22 cellular contexts compared by ENCODE assay signal in the genomic region with DNA sequence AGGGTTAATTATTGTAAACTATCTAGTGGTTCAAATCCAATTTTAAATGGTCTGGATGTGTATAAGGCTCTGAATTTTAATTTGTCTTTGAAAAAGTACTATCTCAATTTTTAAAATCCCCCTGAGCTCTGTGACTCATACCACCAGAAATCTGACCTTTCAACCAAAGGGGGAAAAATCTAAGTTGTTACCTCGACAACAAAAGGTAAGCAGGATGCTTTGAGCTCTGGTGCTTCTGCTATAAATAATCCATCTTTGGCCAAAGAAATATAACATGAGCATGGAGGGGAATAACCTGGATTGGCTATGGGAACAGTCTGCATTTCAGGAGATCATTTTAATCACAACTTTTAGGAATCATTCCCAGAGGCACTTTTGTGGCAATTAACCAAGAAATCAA.
DNase-seq lines count a peak whose midpoint lies in the region; ATAC-seq, FAIRE-seq and TF ChIP-seq lines count a peak whose summit lies in the region.
"Had no signal": no experiment of that assay in that cellular context is flagged by ENCODE, and none has a peak within 500 bp of the region (broad histone marks: within the 10 kb centered on the region; RNA-seq: fewer than 3 reads in every experiment).

No MANE protein-coding gene starts in this region.

- H3K27ac ChIP-seq in A549, result peak overlapping the region; percentile 92 to 98
- peak overlapping the region; percentile 57 for H3K27ac ChIP-seq in foreskin keratinocyte
- H3K27ac ChIP-seq: gastroesophageal sphincter, neutrophil, WERI-Rb-1 had no signal

- H3K4me1 ChIP-seq in A549 (peaks cover 45% of the 10 kb centered on the region), foreskin keratinocyte (no peaks in the 10 kb centered on the region), BE2C (no peaks in the 10 kb centered on the region)
- H3K4me1 ChIP-seq: gastroesophageal sphincter had no signal

- CTCF ChIA-PET in A549 (lab: Yijun Ruan, JAX), result interaction anchor here (1.2 to 2.0 kb wide), 7 partner anchors 34 to 651 kb away, joined by 3 to 10 read pairs (median 4); no protein-coding TSS in a partner anchor

- H3K27me3 ChIP-seq in foreskin keratinocyte, result peaks cover 4% of the 10 kb centered on the region
- H3K27me3 ChIP-seq in BE2C, result no peaks in the 10 kb centered on the region
- H3K27me3 ChIP-seq: gastroesophageal sphincter had no signal

- TF ChIP-seq EP300 in A549 (IDR thresholded peaks at IDR 0.05), result no peak

- TF ChIP-seq RAD21 in A549 (conservative IDR thresholded peaks at IDR 0.05 in 1 of 2, IDR thresholded peaks at IDR 0.05 in 1 of 2), result no peak

- WGBS in A549 (ENCODE audit: missing lambda C conversion rate), result 5% methylated on average over 1 of the region's 1 CpG

- H3K4me2 ChIP-seq in A549, result peak overlapping the region; percentile 67

- H3K36me3 ChIP-seq in BE2C, result no peaks in the 10 kb centered on the region
- H3K36me3 ChIP-seq: gastroesophageal sphincter, neutrophil, WERI-Rb-1 had no signal

- TF ChIP-seq POLR2A in A549 (IDR thresholded peaks at IDR 0.05; ENCODE audit: low read length), result no peak

- ATAC-seq in A549 (peak; percentile 82 to 84), foreskin keratinocyte (no peak), HG03571 (IDR thresholded peaks at IDR 0.05; ENCODE audit: unreplicated experiment) (no peak)
- ATAC-seq: activated T-cell treated with anti-CD3 and anti-CD28 coated beads, Interleukin-2, amount 50 U/mL, for 4 hours; effector memory CD8-positive, alpha-beta T cell; Panc1 had no signal

- H3K9me3 ChIP-seq in A549 (no peaks in the 10 kb centered on the region), BE2C (no peaks in the 10 kb centered on the region)
- H3K9me3 ChIP-seq: gastroesophageal sphincter, neutrophil had no signal

- TF ChIP-seq CTCF in A549 (IDR thresholded peaks at IDR 0.05) (no peak), foreskin keratinocyte (conservative IDR thresholded peaks at IDR 0.05) (no peak), BE2C (IDR thresholded peaks at IDR 0.05; ENCODE audit: low read depth, low read length) (no peak)

- H3K4me3 ChIP-seq in A549, result no peak overlapping the region
- H3K4me3 ChIP-seq in BE2C (ENCODE audit: low read depth, low read length), result no peak overlapping the region
- H3K4me3 ChIP-seq: gastroesophageal sphincter had no signal

- DNase-seq in A549 (ENCODE audit: low read depth in 1 of 2, low spot score in 1 of 2), result peak; percentile 76 to 83
- peak; percentile 16 for DNase-seq in H4 (ENCODE audit: low spot score)
- peak; percentile 56 for DNase-seq in amniotic epithelial cell (ENCODE audit: low read depth)
- DNase-seq in foreskin keratinocyte, result peak in 1 of 2 donors; percentile 6
- no peak for DNase-seq in BE2C
- no peak for DNase-seq in NCI-H1417 (lab: John Stamatoyannopoulos, UW)
- DNase-seq in activated gamma-delta T cell treated with Interleukin-2 at 50 U/mL for 16 hours, result no peak
- DNase-seq: activated CD4-positive, alpha-beta T cell treated with anti-CD3 and anti-CD28 coated beads, Interleukin-2, amount 50 U/mL, for 48 hours; activated naive CD8-positive, alpha-beta T cell treated with anti-CD3 and anti-CD28 coated beads, Interleukin-2, amount 10 ng/mL, durations not matched to agents 7 days and 5 days; activated T-cell treated with anti-CD3 and anti-CD28 coated beads, Interleukin-2, amount 50 U/mL, for 4 hours; caudate nucleus; COR-L47; effector memory CD8-positive, alpha-beta T cell; GDM1; GOT3; NCI-H1105 treated with DMSO at 0.1 percent for 48 hours; substantia nigra; WERI-Rb-1 had no signal

- peak; percentile 32 for FAIRE-seq in A549 (lab: Jason Lieb, UNC)

- POLR2A ChIA-PET in A549 (lab: Yijun Ruan, JAX), result interaction anchor here (0.9 to 1.5 kb wide), 5 partner anchors 64 to 164 kb away, joined by 3 to 10 read pairs (median 5); a partner anchor contains a TSS

TF ChIP-seq in A549, 52 proteins besides CTCF, POLR2A, EP300 and RAD21:
- TF ChIP-seq FOSL2 (IDR thresholded peaks at IDR 0.05) (peak; percentile 21; the same call in 1 of the 2 replicates), FOSL2 (CRISPR knock-in tag; IDR thresholded peaks at IDR 0.05) (peak; percentile 90), JUN (IDR thresholded peaks at IDR 0.05) (no peak), CHD2 (IDR thresholded peaks at IDR 0.05; ENCODE audit: low read length, partially characterized antibody) (no peak)

Comparison
In these comparisons a context has a peak if more than half of its experiments do, and no peak if none do; other contexts are left out.
1. ATAC-seq: peak in A549 (2 of 2); none in foreskin keratinocyte (single experiment) and HG03571 (single experiment).
2. DNase-seq: peak in A549 (2 of 2), H4 (single experiment) and amniotic epithelial cell (single experiment); none in BE2C (single experiment), NCI-H1417 (0 of 3) and activated gamma-delta T cell treated with Interleukin-2 at 50 U/mL for 16 hours (single experiment).